In genomic region chr2:14554829-14555580, GRCh38 we compare ENCODE assay signal across 19 cellular contexts.
DNase-seq lines count a peak whose midpoint lies in the region; ATAC-seq and TF ChIP-seq lines count a peak whose summit lies in the region.
"Had no signal": no experiment of that assay in that cellular context is flagged by ENCODE, and none has a peak within 500 bp of the region (broad histone marks: within the 10 kb centered on the region; RNA-seq: fewer than 3 reads in every experiment).

No MANE protein-coding gene starts in this region.

- ATAC-seq in GM18517 (IDR thresholded peaks at IDR 0.05; ENCODE audit: unreplicated experiment) (no peak), GM19397 (IDR thresholded peaks at IDR 0.05; ENCODE audit: unreplicated experiment) (no peak), GM21381 (IDR thresholded peaks at IDR 0.05; ENCODE audit: unreplicated experiment) (no peak), GM18858 (IDR thresholded peaks at IDR 0.05; ENCODE audit: unreplicated experiment) (no peak)
- ATAC-seq: A549 had no signal

- no peaks in the 10 kb centered on the region for H3K9me2 ChIP-seq in hepatocyte (replicated peaks; ENCODE audit: insufficient read depth)

- TF ChIP-seq CTCF in colonic mucosa (IDR thresholded peaks at IDR 0.05) (no peak), hepatocyte (IDR thresholded peaks at IDR 0.05; ENCODE audit: poor library complexity) (no peak), retinal pigment epithelial cell (conservative IDR thresholded peaks at IDR 0.05; ENCODE audit: low read depth, low read length) (no peak)

- H3K36me3 ChIP-seq in colonic mucosa: no peaks in the 10 kb centered on the region
- H3K36me3 ChIP-seq in hepatocyte (replicated peaks; ENCODE audit: insufficient read depth, low read depth): no peaks in the 10 kb centered on the region

- no peak overlapping the region for H2AFZ ChIP-seq in hepatocyte

- peak overlapping the region in 1 of 2 donors; percentile 3 for H3K9ac ChIP-seq in colonic mucosa (ENCODE audit: low read depth in 2 of 2, low read length in 2 of 2)

- H3K27ac ChIP-seq in colonic mucosa (peak overlapping the region; percentile 81), hepatocyte (peak overlapping the region; percentile 79)
- H3K27ac ChIP-seq: A549 had no signal

- H3K79me2 ChIP-seq in hepatocyte: no peaks in the 10 kb centered on the region

- intact Hi-C loops in colonic mucosa (cut with DNase I): loop anchor here (5.0 kb wide), 1 partner anchor 77 kb away; the partner anchor contains the start of gene LRATD1

- H4K20me1 ChIP-seq in hepatocyte (ENCODE audit: insufficient read depth, poor library complexity, severe bottlenecking): no peaks in the 10 kb centered on the region

- H3K4me2 ChIP-seq in hepatocyte: peak overlapping the region; percentile 25
- H3K4me2 ChIP-seq: A549 had no signal

- DNase-seq in LoVo (ENCODE audit: low spot score) (peak; percentile 46), colonic mucosa (peak; percentile 73), hepatocyte (ENCODE audit: low spot score) (no peak), retinal pigment epithelial cell (ENCODE audit: low read depth) (peak; percentile 50)
- DNase-seq: Caco-2; CD4-positive, alpha-beta T cell; GOT3; NCI-H1092 treated with DMSO at 0.1 percent for 48 hours; NCI-H146; NCI-H2029 treated with DMSO at 0.1 percent for 48 hours; NCI-H2171 treated with DMSO at 0.1 percent for 48 hours; NCI-H446 treated with DMSO at 0.1 percent for 48 hours; NCI-H69; Right ventricle myocardium superior had no signal

- H3K4me1 ChIP-seq in colonic mucosa: no peaks in the 10 kb centered on the region
- H3K4me1 ChIP-seq in hepatocyte (ENCODE audit: insufficient read depth): peaks cover 12% of the 10 kb centered on the region
- H3K4me1 ChIP-seq: A549, Caco-2 had no signal

- H3K27me3 ChIP-seq in colonic mucosa (no peaks in the 10 kb centered on the region), hepatocyte (no peaks in the 10 kb centered on the region)

- no peak overlapping the region for H3K4me3 ChIP-seq in colonic mucosa
- no peak overlapping the region for H3K4me3 ChIP-seq in hepatocyte
- H3K4me3 ChIP-seq in retinal pigment epithelial cell (ENCODE audit: low read length): no peak overlapping the region
- H3K4me3 ChIP-seq: A549 had no signal

- no peaks in the 10 kb centered on the region for H3K9me3 ChIP-seq in colonic mucosa
- H3K9me3 ChIP-seq in hepatocyte (ENCODE audit: low read depth): no peaks in the 10 kb centered on the region
- H3K9me3 ChIP-seq: A549, Caco-2 had no signal

- WGBS in hepatocyte (ENCODE audit: low lambda C conversion rate, missing lambda C conversion rate): 56% methylated on average over 7 of the region's 7 CpGs
